1 cellular context compared by ENCODE assay signal in the genomic region with DNA sequence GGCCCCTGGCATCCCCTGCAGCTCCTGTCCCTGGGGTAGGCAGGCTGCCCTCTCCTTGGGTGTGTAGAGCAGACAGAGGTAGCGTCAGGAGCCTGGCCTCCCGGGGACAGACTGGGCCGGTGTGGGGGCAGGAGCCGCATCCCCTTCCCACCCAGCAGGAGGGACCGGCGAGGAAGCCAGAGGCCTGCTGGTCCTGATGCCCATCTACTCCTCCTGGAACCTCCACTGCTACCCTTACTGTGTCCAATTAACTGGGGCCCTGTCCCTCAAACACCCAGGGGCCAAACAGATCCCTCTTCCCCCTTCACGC.
TF ChIP-seq lines count a peak whose summit lies in the region.

No MANE protein-coding gene starts in this region.

TF ChIP-seq in K562, 482 proteins besides CTCF, POLR2A, EP300 and RAD21:
- TF ChIP-seq MIER1 (IDR thresholded peaks at IDR 0.05; ENCODE audit: low read depth), result no peak
- TF ChIP-seq POLR2G (IDR thresholded peaks at IDR 0.05; ENCODE audit: low read depth, low read length), result 0 out of 2 replicates have a peak, but pooled peaks have one; percentile 42
